27 cellular contexts compared by ENCODE assay signal in the genomic region with DNA sequence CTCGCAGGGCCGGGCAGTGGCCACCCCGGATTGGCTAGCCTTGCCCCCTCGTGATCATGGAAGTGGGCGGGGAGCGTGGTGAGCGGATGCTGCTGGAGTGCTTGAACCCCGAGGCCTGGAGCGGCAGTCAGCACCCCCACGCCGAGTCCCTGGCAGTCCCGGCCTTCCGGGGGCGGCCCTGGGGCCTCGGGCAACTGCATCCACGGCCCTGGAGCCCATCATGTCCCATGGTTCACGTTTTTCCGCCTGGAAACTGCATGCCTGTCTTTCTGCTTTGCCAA.
"Had no signal": no experiment of that assay in that cellular context is flagged by ENCODE, and none has a peak within 500 bp of the region (broad histone marks: within the 10 kb centered on the region; RNA-seq: fewer than 3 reads in every experiment).

No MANE protein-coding gene starts in this region.

- H3K9me3 ChIP-seq: left ventricle myocardium inferior, ovary, prostate gland, suprapubic skin, tibial nerve had no signal

- H3K27ac Mint-ChIP-seq: activated naive CD4-positive, alpha-beta T cell treated with anti-CD3 and anti-CD28 coated beads, Interleukin-2, amount 50 U/mL, for 72 hours; dendritic cell treated with granulocyte-macrophage colony-stimulating factor and Interleukin-4, amounts not matched to agents 40 ng/mL and 50 ng/mL, for 4 days; nephron progenitor cell had no signal

- FAIRE-seq: bronchial epithelial cell, endometrium, frontal cortex, islet of Langerhans, TTC549, urothelium cell line had no signal

- H3K27ac ChIP-seq: epithelial cell of prostate, left ventricle myocardium inferior, ovary, prostate gland, suprapubic skin, tibial nerve, VCaP had no signal

- H3K4me3 Mint-ChIP-seq: activated CD4-positive, alpha-beta memory T cell treated with anti-CD3 and anti-CD28 coated beads, Interleukin-2, amount 10 ng/mL, durations not matched to agents 7 days and 5 days; activated CD4-positive, alpha-beta T cell treated with anti-CD3 and anti-CD28 coated beads, Interleukin-2, amount 10 ng/mL, durations not matched to agents 7 days and 5 days; central memory CD8-positive, alpha-beta T cell; dendritic cell treated with granulocyte-macrophage colony-stimulating factor and Interleukin-4, amounts not matched to agents 40 ng/mL and 50 ng/mL, for 4 days; nephron progenitor cell had no signal

- H3K9me3 Mint-ChIP-seq: dendritic cell treated with granulocyte-macrophage colony-stimulating factor and Interleukin-4, amounts not matched to agents 40 ng/mL and 50 ng/mL, for 4 days had no signal

- DNase-seq: activated CD4-positive, alpha-beta memory T cell treated with anti-CD3 and anti-CD28 coated beads, Interleukin-2, amount 10 ng/mL, durations not matched to agents 7 days and 5 days; activated CD4-positive, alpha-beta T cell treated with anti-CD3 and anti-CD28 coated beads, Interleukin-2, amount 10 ng/mL, durations not matched to agents 7 days and 5 days; activated naive CD4-positive, alpha-beta T cell; activated T-cell treated with anti-CD3 and anti-CD28 coated beads, Interleukin-2, amount 50 U/mL, for 48 hours; left ventricle myocardium inferior; nephron progenitor cell; ovary; retina; stimulated activated CD4-positive, alpha-beta T cell treated with anti-CD3 and anti-CD28 coated beads, Interleukin-15, amount 100 ng/mL, for 24 hours; stimulated activated CD4-positive, alpha-beta T cell treated with anti-CD3 and anti-CD28 coated beads, Interleukin-2, amount 100 ng/mL, for 24 hours; stimulated activated naive CD4-positive, alpha-beta T cell; T-helper 9 cell had no signal

- H3K36me3 ChIP-seq: left ventricle myocardium inferior, ovary, prostate gland, suprapubic skin, tibial nerve had no signal

- H3K4me3 ChIP-seq: lung, ovary, prostate gland, suprapubic skin, tibial nerve had no signal

- H3K27me3 Mint-ChIP-seq: central memory CD8-positive, alpha-beta T cell had no signal

- H3K27me3 ChIP-seq: ovary, suprapubic skin, tibial nerve had no signal

- H3K4me1 ChIP-seq: left ventricle myocardium inferior, prostate gland, suprapubic skin, tibial nerve had no signal
